ENCODE assay signal across 20 cellular contexts in genomic region chr11:66892926-66893325, GRCh38. TPM values are rescaled to one million over a fixed set of nuclear protein-coding genes. Genes with fewer than 3 reads are reported as not detected.
DNase-seq lines count a peak whose midpoint lies in the region; ATAC-seq and TF ChIP-seq lines count a peak whose summit lies in the region.
"Had no signal": no experiment of that assay in that cellular context is flagged by ENCODE, and none has a peak within 500 bp of the region (broad histone marks: within the 10 kb centered on the region; RNA-seq: fewer than 3 reads in every experiment).

No MANE protein-coding gene starts in this region.

- H3K9me3 ChIP-seq in HUES6 (ENCODE audit: control insufficient read depth, insufficient read depth, low read depth, low read length) (no peaks in the 10 kb centered on the region), RWPE2 (ENCODE audit: severe bottlenecking) (no peaks in the 10 kb centered on the region), Karpas-422 (ENCODE audit: low read length) (no peaks in the 10 kb centered on the region)
- H3K9me3 ChIP-seq: right atrium auricular region, SJCRH30, tibial nerve had no signal

- no peaks in the 10 kb centered on the region for H3K9me2 ChIP-seq in Karpas-422 (replicated peaks; ENCODE audit: insufficient read depth, low read length)

- TF ChIP-seq CTCF in RWPE2 (IDR thresholded peaks at IDR 0.05; ENCODE audit: poor library complexity, severe bottlenecking) (no peak), nephron (IDR thresholded peaks at IDR 0.05; ENCODE audit: unreplicated experiment in 3 of 3) (no peak)

- H3K79me2 ChIP-seq in ACC112 (ENCODE audit: control insufficient read depth, insufficient read depth, low read length, unreplicated experiment) (no peaks in the 10 kb centered on the region), Karpas-422 (ENCODE audit: low read length) (no peaks in the 10 kb centered on the region)

- H3K27me3 ChIP-seq in ACC112 (ENCODE audit: insufficient read depth, low read length) (no peaks in the 10 kb centered on the region), HUES6 (ENCODE audit: control insufficient read depth, insufficient read depth, low read length) (no peaks in the 10 kb centered on the region), RWPE2 (ENCODE audit: insufficient read depth, poor library complexity, severe bottlenecking) (no peaks in the 10 kb centered on the region), Karpas-422 (ENCODE audit: low read length) (no peaks in the 10 kb centered on the region)
- H3K27me3 ChIP-seq: brain microvascular endothelial cell, right atrium auricular region, SJCRH30, tibial nerve had no signal

- no peaks in the 10 kb centered on the region for H3K36me3 ChIP-seq in ACC112 (ENCODE audit: insufficient read depth, low read length)
- no peaks in the 10 kb centered on the region for H3K36me3 ChIP-seq in HUES6 (ENCODE audit: control insufficient read depth, insufficient read depth, low read length)
- 0 out of 2 replicates have a peak, but pooled peaks cover 6% of the 10 kb centered on the region for H3K36me3 ChIP-seq in RWPE2 (ENCODE audit: low read depth)
- H3K36me3 ChIP-seq in Karpas-422 (ENCODE audit: insufficient read depth, low read length): no peaks in the 10 kb centered on the region
- H3K36me3 ChIP-seq: brain microvascular endothelial cell, right atrium auricular region, SJCRH30, tibial nerve had no signal

- ATAC-seq in RWPE2 (ENCODE audit: low read depth): no peak
- no peak for ATAC-seq in stimulated activated naive CD8-positive, alpha-beta T cell treated with anti-CD3 and anti-CD28 coated beads, Interleukin-15, Interleukin-2, amounts not matched to agents 100 U/mL and 50 U/mL, for 24 hours

- no peaks in the 10 kb centered on the region for H4K20me1 ChIP-seq in Karpas-422 (ENCODE audit: insufficient read depth, low read depth, low read length)

- H2AFZ ChIP-seq in ACC112 (ENCODE audit: low read length, unreplicated experiment) (no peak overlapping the region), Karpas-422 (ENCODE audit: low read length) (no peak overlapping the region)
- H2AFZ ChIP-seq: GM23248 had no signal

- H3K9ac ChIP-seq in HUES6 (ENCODE audit: low read length): peak overlapping the region; percentile 3
- no peak overlapping the region for H3K9ac ChIP-seq in Karpas-422 (ENCODE audit: low read length)
- H3K9ac ChIP-seq: GM23248 had no signal

- H3K36me3 Mint-ChIP-seq in nephron (ENCODE audit: low read depth): no peaks in the 10 kb centered on the region

- H3K4me1 ChIP-seq in ACC112 (ENCODE audit: control insufficient read depth, insufficient read depth, low read length, unreplicated experiment) (peaks cover 24% of the 10 kb centered on the region), HUES6 (ENCODE audit: control insufficient read depth, insufficient read depth, low read length) (peaks cover 21% of the 10 kb centered on the region; the same call in 1 of the 2 replicates), RWPE2 (ENCODE audit: insufficient read depth, poor library complexity, severe bottlenecking) (peaks cover 21% of the 10 kb centered on the region), Karpas-422 (ENCODE audit: low read length) (no peaks in the 10 kb centered on the region)
- H3K4me1 ChIP-seq: right atrium auricular region had no signal

- H3K4me3 Mint-ChIP-seq in nephron: no peak overlapping the region
- H3K4me3 Mint-ChIP-seq: CD14-positive monocyte; stimulated activated naive CD8-positive, alpha-beta T cell treated with anti-CD3 and anti-CD28 coated beads, Interleukin-15, Interleukin-2, amounts not matched to agents 100 ng/mL and 50 ng/mL, for 24 hours; T-helper 1 cell treated with Interleukin-12 subunit alpha and Interleukin-12 subunit beta and Interleukin-4 antibody, amounts not matched to agents 30 μg/mL and 1 μg/mL, for 36 hours had no signal

- DNase-seq in RWPE2 (ENCODE audit: low spot score) (no peak), NCI-H1417 (lab: John Stamatoyannopoulos, UW) (no peak), amniotic stem cell (lab: John Stamatoyannopoulos, UW) (no peak), Karpas-422 (no peak)
- DNase-seq in stimulated activated naive CD8-positive, alpha-beta T cell treated with anti-CD3 and anti-CD28 coated beads, Interleukin-15, Interleukin-2, amounts not matched to agents 100 U/mL and 50 U/mL, for 24 hours: no peak
- DNase-seq: effector CD8-positive, alpha-beta T cell; NCI-H1694; stimulated activated CD4-positive, alpha-beta T cell treated with anti-CD3 and anti-CD28 coated beads, Interleukin-12 subunit alpha, Interleukin-12 subunit beta, amount 100 ng/mL, for 4 hours had no signal

- no peak overlapping the region for H3K4me2 ChIP-seq in Karpas-422 (ENCODE audit: low read depth, low read length, poor library complexity, severe bottlenecking)

- peak overlapping the region; percentile 21 to 69 (median 49) for H3K27ac Mint-ChIP-seq in nephron
- H3K27ac Mint-ChIP-seq: T-helper 1 cell treated with Interleukin-12 subunit alpha and Interleukin-12 subunit beta and Interleukin-4 antibody, amounts not matched to agents 30 μg/mL and 1 μg/mL, for 36 hours had no signal

- peak overlapping the region; percentile 91 for H3K27ac ChIP-seq in ACC112 (ENCODE audit: low read depth, low read length)
- H3K27ac ChIP-seq in HUES6 (ENCODE audit: low read depth, low read length): no peak overlapping the region
- peak overlapping the region; percentile 61 for H3K27ac ChIP-seq in RWPE2 (ENCODE audit: poor library complexity, severe bottlenecking)
- no peak overlapping the region for H3K27ac ChIP-seq in Karpas-422 (ENCODE audit: low read length)
- H3K27ac ChIP-seq: right atrium auricular region, SJCRH30 had no signal

- H3K4me3 ChIP-seq in ACC112 (ENCODE audit: low read depth, low read length) (no peak overlapping the region), HUES6 (ENCODE audit: low read depth, low read length) (no peak overlapping the region), RWPE2 (ENCODE audit: severe bottlenecking) (no peak overlapping the region), Karpas-422 (ENCODE audit: low read length) (no peak overlapping the region)
- H3K4me3 ChIP-seq: GM23248, right atrium auricular region, SJCRH30, tibial nerve had no signal

- peaks cover 34% of the 10 kb centered on the region for H3K4me1 Mint-ChIP-seq in nephron

- peaks cover 4% of the 10 kb centered on the region for H3K27me3 Mint-ChIP-seq in nephron (ENCODE audit: low read depth)
- H3K27me3 Mint-ChIP-seq: stimulated activated naive CD8-positive, alpha-beta T cell treated with anti-CD3 and anti-CD28 coated beads, Interleukin-15, Interleukin-2, amounts not matched to agents 100 ng/mL and 50 ng/mL, for 24 hours had no signal

- H3K9me3 Mint-ChIP-seq in nephron: no peaks in the 10 kb centered on the region
- H3K9me3 Mint-ChIP-seq: activated T-helper 2 cell treated with anti-CD3 and anti-CD28 coated beads, Interferon-gamma antibody, Interleukin-2, Interleukin-4, amounts not matched to agents 10 μg/mL and 5 μg/mL and 100 μg/mL, durations not matched to agents 14 hours and 24 hours and 36 hours; CD14-positive monocyte; stimulated activated naive CD8-positive, alpha-beta T cell treated with anti-CD3 and anti-CD28 coated beads, Interleukin-15, Interleukin-2, amounts not matched to agents 100 ng/mL and 50 ng/mL, for 24 hours; T-helper 1 cell treated with Interleukin-12 subunit alpha and Interleukin-12 subunit beta and Interleukin-4 antibody, amounts not matched to agents 30 μg/mL and 1 μg/mL, for 36 hours had no signal

RNA-seq across cellular contexts. Expression of gene LRFN4, which starts 36.1 kb away (rescaled TPM):
- 8.7 and 24.2 TPM in 2 replicates for total RNA-seq in Karpas-422 (2014; rRNA removed; shearing (Covaris generic); ENCODE audit: low replicate concordance)

RNA-seq across cellular contexts. Expression of gene RCE1, which starts 49.7 kb away (rescaled TPM):
- 20.4 and 53.3 TPM in 2 replicates for total RNA-seq in Karpas-422 (2014; rRNA removed; shearing (Covaris generic); ENCODE audit: low replicate concordance)

Comparison
In these comparisons a context has a peak if more than half of its experiments do, and no peak if none do; other contexts are left out.
1. H3K27ac ChIP-seq: peak in ACC112 (single experiment) and RWPE2 (single experiment); none in HUES6 (single experiment) and Karpas-422 (single experiment).